Comparison of ENCODE assay signal across 1 cellular context in genomic region chr12:124032265-124032886, GRCh38.
TF ChIP-seq lines count a peak whose summit lies in the region.

No MANE protein-coding gene starts in this region.

TF ChIP-seq in K562, 482 proteins besides CTCF, POLR2A, EP300 and RAD21:
- peak; percentile 44; the same call in 1 of the 2 replicates for TF ChIP-seq RB1 (IDR thresholded peaks at IDR 0.05; ENCODE audit: low read depth)
- TF ChIP-seq ZNF785 (CRISPR knock-in tag; IDR thresholded peaks at IDR 0.05) = no peak
- peak; percentile 72 for TF ChIP-seq SMC3 (conservative IDR thresholded peaks at IDR 0.05; ENCODE audit: insufficient read depth, low read depth, low read length)
- 0 out of 4 replicates have a peak, but pooled peaks of 1 of the 2 experiments have one; percentile 44 for TF ChIP-seq MAZ (CRISPR knock-in tag; conservative IDR thresholded peaks at IDR 0.05 in 1 of 2, IDR thresholded peaks at IDR 0.05 in 1 of 2)
- no peak for TF ChIP-seq ZNF589 (CRISPR knock-in tag; IDR thresholded peaks at IDR 0.05; ENCODE audit: low read depth)
- peak; percentile 38; the same call in 1 of the 2 replicates for TF ChIP-seq DEAF1 (CRISPR knock-in tag; IDR thresholded peaks at IDR 0.05)
- peak; percentile 22; the same call in 1 of the 2 replicates for TF ChIP-seq KLF16 (IDR thresholded peaks at IDR 0.05)
